Comparison of ENCODE assay signal across 11 cellular contexts in genomic region chr3:15610083-15610482, GRCh38. TPM values are rescaled to one million over a fixed set of nuclear protein-coding genes. Genes with fewer than 3 reads are reported as not detected.
DNase-seq lines count a peak whose midpoint lies in the region; TF ChIP-seq lines count a peak whose summit lies in the region.
"Had no signal": no experiment of that assay in that cellular context is flagged by ENCODE, and none has a peak within 500 bp of the region (broad histone marks: within the 10 kb centered on the region; RNA-seq: fewer than 3 reads in every experiment).

No MANE protein-coding gene starts in this region.

- H3K27ac Mint-ChIP-seq in glutamatergic neuron (ENCODE audit: unreplicated experiment), result no peak overlapping the region
- H3K27ac Mint-ChIP-seq in CD4-positive, alpha-beta memory T cell, result no peak overlapping the region
- H3K27ac Mint-ChIP-seq: nephron had no signal

- TF ChIP-seq CTCF in foreskin fibroblast (IDR thresholded peaks at IDR 0.05; ENCODE audit: low read depth, low read length) (no peak), tibial artery (IDR thresholded peaks at IDR 0.05) (no peak), glutamatergic neuron (IDR thresholded peaks at IDR 0.05; ENCODE audit: partially characterized antibody, unreplicated experiment) (no peak)

- CTCF ChIA-PET in CD4-positive, alpha-beta memory T cell (lab: Charles Lee; ENCODE audit: partially characterized antibody), result interaction anchor here (1.2 to 1.5 kb wide), 2 partner anchors 9 to 20 kb away, joined by 3 to 4 read pairs; partner anchors contain the start of genes BTD and HACL1

- H3K27me3 ChIP-seq in tibial artery, result no peaks in the 10 kb centered on the region
- H3K27me3 ChIP-seq in CD4-positive, alpha-beta memory T cell (ENCODE audit: insufficient read depth, low read length), result no peaks in the 10 kb centered on the region

- H3K36me3 Mint-ChIP-seq in glutamatergic neuron (ENCODE audit: unreplicated experiment), result no peaks in the 10 kb centered on the region
- peaks cover 9 to 30% of the 10 kb centered on the region in 2 donors for H3K36me3 Mint-ChIP-seq in CD4-positive, alpha-beta memory T cell

- peak overlapping the region in 1 of 2 donors; percentile 8 for H3K27ac ChIP-seq in tibial artery
- H3K27ac ChIP-seq in CD4-positive, alpha-beta memory T cell (ENCODE audit: low read depth, low read length), result no peak overlapping the region

- no peaks in the 10 kb centered on the region for H3K36me3 ChIP-seq in tibial artery
- H3K36me3 ChIP-seq in CD4-positive, alpha-beta memory T cell (ENCODE audit: insufficient read depth, low read length), result no peaks in the 10 kb centered on the region

- H3K4me1 Mint-ChIP-seq in glutamatergic neuron (ENCODE audit: low read depth, unreplicated experiment), result no peaks in the 10 kb centered on the region
- H3K4me1 Mint-ChIP-seq in CD4-positive, alpha-beta memory T cell, result peaks cover 3 to 17% (median 13%) of the 10 kb centered on the region in 4 donors

- H3K4me3 ChIP-seq in foreskin fibroblast (ENCODE audit: low read depth in 1 of 2, low read length in 2 of 2) (no peak overlapping the region), tibial artery (no peak overlapping the region)
- H3K4me3 ChIP-seq in CD4-positive, alpha-beta memory T cell (ENCODE audit: low read length in 2 of 2), result no peak overlapping the region

- H3K27me3 Mint-ChIP-seq in glutamatergic neuron (ENCODE audit: unreplicated experiment), result no peaks in the 10 kb centered on the region
- H3K27me3 Mint-ChIP-seq in CD4-positive, alpha-beta memory T cell, result no peaks in the 10 kb centered on the region
- H3K27me3 Mint-ChIP-seq: central memory CD8-positive, alpha-beta T cell had no signal

- peaks cover 0 to 21% (median 0%) of the 10 kb centered on the region in 4 donors for H3K4me1 ChIP-seq in tibial artery
- H3K4me1 ChIP-seq in CD4-positive, alpha-beta memory T cell (ENCODE audit: insufficient read depth, low read length), result no peaks in the 10 kb centered on the region

- no peak overlapping the region for H3K4me3 Mint-ChIP-seq in glutamatergic neuron (ENCODE audit: unreplicated experiment)
- H3K4me3 Mint-ChIP-seq in CD4-positive, alpha-beta memory T cell, result no peak overlapping the region
- H3K4me3 Mint-ChIP-seq: central memory CD8-positive, alpha-beta T cell; nephron had no signal

- H3K9me3 Mint-ChIP-seq in glutamatergic neuron (ENCODE audit: unreplicated experiment), result no peaks in the 10 kb centered on the region
- no peaks in the 10 kb centered on the region for H3K9me3 Mint-ChIP-seq in CD4-positive, alpha-beta memory T cell
- H3K9me3 Mint-ChIP-seq: central memory CD8-positive, alpha-beta T cell; nephron had no signal

- no peaks in the 10 kb centered on the region for H3K9me3 ChIP-seq in tibial artery
- H3K9me3 ChIP-seq in CD4-positive, alpha-beta memory T cell (ENCODE audit: control insufficient read depth in 1 of 2, low read length in 2 of 2), result no peaks in the 10 kb centered on the region

- intact Hi-C loops in tibial artery (cut with DNase I; ENCODE audit: low total_unique reads), result no loop called here
- intact Hi-C loops in CD4-positive, alpha-beta memory T cell (cut with micrococcal nuclease), result no loop called here

- POLR2A ChIA-PET in CD4-positive, alpha-beta memory T cell (lab: Charles Lee; ENCODE audit: partially characterized antibody), result interaction anchor here (2.4 kb wide), 1 partner anchor 8 kb away, joined by 10 read pairs; the partner anchor contains the start of genes BTD and HACL1

- peak; percentile 49 for DNase-seq in SIG-M5 treated with dmso at 0.1 percent for 504 hours (lab: John Stamatoyannopoulos, UW; ENCODE audit: unreplicated experiment)
- DNase-seq in SIG-M5 (lab: John Stamatoyannopoulos, UW), result no peak
- DNase-seq in RKO (ENCODE audit: low spot score), result peak; percentile 68
- DNase-seq in foreskin fibroblast, result peak; percentile 92 to 96
- DNase-seq in tibial artery, result peak; percentile 65 to 78
- DNase-seq in glutamatergic neuron, result no peak
- DNase-seq in activated CD4-positive, alpha-beta T cell treated with anti-CD3 and anti-CD28 coated beads, Interleukin-2, amount 50 U/mL, for 1 hour, result no peak
- DNase-seq in CD4-positive, alpha-beta memory T cell, result no peak
- DNase-seq: NCI-H1092 treated with DMSO at 0.1 percent for 48 hours had no signal

RNA-seq across cellular contexts. Expression of gene BTD, which starts 8.5 kb away (rescaled TPM):
- 12.7 TPM for total RNA-seq in glutamatergic neuron (ENCODE audit: unreplicated experiment)
- 10 to 100 TPM; 23.5 to 27.4 TPM for total RNA-seq in CD4-positive, alpha-beta memory T cell
- 10 to 100 TPM; 23.4 to 40.5 TPM for polyA plus RNA-seq in CD4-positive, alpha-beta memory T cell

RNA-seq across cellular contexts. Expression of gene HACL1, which starts 8.7 kb away (rescaled TPM):
- total RNA-seq in glutamatergic neuron (ENCODE audit: unreplicated experiment), result 19.0 TPM
- total RNA-seq in CD4-positive, alpha-beta memory T cell, result 10 to 100 TPM; 37.6 to 44.4 TPM
- polyA plus RNA-seq in CD4-positive, alpha-beta memory T cell, result 10 to 100 TPM; 36.8 to 43.6 TPM

Comparison
In these comparisons a context has a peak if more than half of its experiments do, and no peak if none do; other contexts are left out.
1. DNase-seq: peak in SIG-M5 treated with dmso at 0.1 percent for 504 hours (single experiment), RKO (single experiment), foreskin fibroblast (2 of 2) and tibial artery (2 of 2); none in SIG-M5 (single experiment), glutamatergic neuron (single experiment), activated CD4-positive, alpha-beta T cell treated with anti-CD3 and anti-CD28 coated beads, Interleukin-2, amount 50 U/mL, for 1 hour (single experiment) and CD4-positive, alpha-beta memory T cell (0 of 5).